Comparison of ENCODE assay signal across 9 cellular contexts in genomic region chr2:159091381-159091780, GRCh38.
DNase-seq lines count a peak whose midpoint lies in the region; ATAC-seq and TF ChIP-seq lines count a peak whose summit lies in the region.
"Had no signal": no experiment of that assay in that cellular context is flagged by ENCODE, and none has a peak within 500 bp of the region (broad histone marks: within the 10 kb centered on the region; RNA-seq: fewer than 3 reads in every experiment).

No MANE protein-coding gene starts in this region.

- no peaks in the 10 kb centered on the region for H3K27me3 ChIP-seq in AG04450 (ENCODE audit: control insufficient read depth, insufficient read depth, low read length)
- H3K27me3 ChIP-seq in MM.1S (replicated peaks; ENCODE audit: insufficient read depth, low read length), result no peaks in the 10 kb centered on the region
- H3K27me3 ChIP-seq in colonic mucosa, result no peaks in the 10 kb centered on the region

- H3K4me1 Mint-ChIP-seq in nephron progenitor cell, result peaks cover 89% of the 10 kb centered on the region
- H3K4me1 Mint-ChIP-seq in effector memory CD8-positive, alpha-beta T cell (ENCODE audit: low read depth in 2 of 2), result peaks cover 3 to 29% of the 10 kb centered on the region in 2 donors

- no peak for DNase-seq in AG04450 (ENCODE audit: low read depth, low spot score)
- no peak for DNase-seq in MM.1S
- DNase-seq in colonic mucosa, result no peak
- peak; percentile 40 for DNase-seq in myocyte (ENCODE audit: low read depth)
- DNase-seq in activated CD4-positive, CD25-positive, alpha-beta regulatory T cell treated with anti-CD3 and anti-CD28 coated beads, Interleukin-2, amount 50 U/mL, for 72 hours, result no peak
- no peak for DNase-seq in stimulated activated CD8-positive, alpha-beta memory T cell treated with anti-CD3 and anti-CD28 coated beads, Interleukin-4, amount 100 ng/mL, for 48 hours
- no peak for DNase-seq in nephron progenitor cell
- DNase-seq in effector memory CD8-positive, alpha-beta T cell, result no peak

- peaks cover 19% of the 10 kb centered on the region for H3K4me1 ChIP-seq in MM.1S (ENCODE audit: low read length)
- peaks cover 27% of the 10 kb centered on the region for H3K4me1 ChIP-seq in colonic mucosa

- peak overlapping the region; percentile 51 for H3K4me2 ChIP-seq in MM.1S (ENCODE audit: low read depth, low read length)

- H3K27ac Mint-ChIP-seq in nephron progenitor cell, result no peak overlapping the region
- peak overlapping the region in 1 of 2 donors; percentile 54 for H3K27ac Mint-ChIP-seq in effector memory CD8-positive, alpha-beta T cell

- H3K9me2 ChIP-seq in MM.1S (replicated peaks; ENCODE audit: insufficient read depth, low read length), result no peaks in the 10 kb centered on the region

- H3K27ac ChIP-seq in AG04450 (ENCODE audit: low read depth, low read length) (peak overlapping the region; percentile 77), MM.1S (ENCODE audit: low read length) (no peak overlapping the region), colonic mucosa (peak overlapping the region; percentile 87)

- ATAC-seq in effector memory CD8-positive, alpha-beta T cell (replicated peaks), result no peak

- no peaks in the 10 kb centered on the region for H4K20me1 ChIP-seq in MM.1S (ENCODE audit: insufficient read depth, low read length)

- peaks cover 33% of the 10 kb centered on the region for H3K36me3 Mint-ChIP-seq in nephron progenitor cell (ENCODE audit: low read depth)
- no peaks in the 10 kb centered on the region for H3K36me3 Mint-ChIP-seq in effector memory CD8-positive, alpha-beta T cell (ENCODE audit: insufficient read depth)

- no peaks in the 10 kb centered on the region for H3K79me2 ChIP-seq in MM.1S (ENCODE audit: low read length)

- POLR2A ChIA-PET in AG04450 (lab: Yijun Ruan, JAX), result no interaction called here

- peaks cover 6% of the 10 kb centered on the region for H3K27me3 Mint-ChIP-seq in nephron progenitor cell (ENCODE audit: low read depth, poor library complexity)
- peaks cover 0 to 6% of the 10 kb centered on the region in 2 donors for H3K27me3 Mint-ChIP-seq in effector memory CD8-positive, alpha-beta T cell
- H3K27me3 Mint-ChIP-seq: central memory CD8-positive, alpha-beta T cell had no signal

- no peak overlapping the region for H3K4me3 ChIP-seq in AG04450 (ENCODE audit: low read depth, low read length)
- H3K4me3 ChIP-seq in MM.1S (ENCODE audit: low read length), result no peak overlapping the region; the same call in 1 of the 2 replicates
- no peak overlapping the region for H3K4me3 ChIP-seq in colonic mucosa

- H3K36me3 ChIP-seq in MM.1S (replicated peaks; ENCODE audit: insufficient read depth, low read length) (no peaks in the 10 kb centered on the region), colonic mucosa (no peaks in the 10 kb centered on the region)

- H3K9me3 ChIP-seq in AG04450 (ENCODE audit: control insufficient read depth, insufficient read depth, low read length), result peaks cover 5% of the 10 kb centered on the region
- H3K9me3 ChIP-seq in MM.1S (replicated peaks; ENCODE audit: insufficient read depth, low read length), result no peaks in the 10 kb centered on the region
- H3K9me3 ChIP-seq in colonic mucosa, result no peaks in the 10 kb centered on the region

- TF ChIP-seq CTCF in AG04450 (IDR thresholded peaks at IDR 0.05; ENCODE audit: low read depth, low read length), result no peak
- TF ChIP-seq CTCF in MM.1S (IDR thresholded peaks at IDR 0.05; ENCODE audit: low read length), result no peak
- TF ChIP-seq CTCF in colonic mucosa (IDR thresholded peaks at IDR 0.05), result no peak
- TF ChIP-seq CTCF in nephron progenitor cell (IDR thresholded peaks at IDR 0.05), result no peak

- peaks cover 11% of the 10 kb centered on the region for H3K9me3 Mint-ChIP-seq in nephron progenitor cell
- H3K9me3 Mint-ChIP-seq in effector memory CD8-positive, alpha-beta T cell, result peaks cover 0 to 9% of the 10 kb centered on the region in 2 donors

- intact Hi-C loops in colonic mucosa (cut with DNase I), result no loop called here

- H3K9ac ChIP-seq in MM.1S (ENCODE audit: low read length) (no peak overlapping the region), colonic mucosa (ENCODE audit: low read depth in 2 of 2, low read length in 2 of 2) (no peak overlapping the region)

- H3K4me3 Mint-ChIP-seq in nephron progenitor cell, result no peak overlapping the region
- H3K4me3 Mint-ChIP-seq in effector memory CD8-positive, alpha-beta T cell, result peak overlapping the region in 1 of 2 donors; percentile 64
- H3K4me3 Mint-ChIP-seq: central memory CD8-positive, alpha-beta T cell had no signal

- H2AFZ ChIP-seq in MM.1S (ENCODE audit: low read length), result no peak overlapping the region

- H3F3A ChIP-seq in MM.1S (ENCODE audit: insufficient read depth, low read length), result no peaks in the 10 kb centered on the region; the same call in 1 of the 2 replicates

- CTCF ChIA-PET in AG04450 (lab: Charles Lee), result interaction anchor here (1.3 kb wide), 1 partner anchor 28 kb away, joined by 3 read pairs; no protein-coding TSS in a partner anchor
